ENCODE assay signal across 1 cellular context in the genomic region with DNA sequence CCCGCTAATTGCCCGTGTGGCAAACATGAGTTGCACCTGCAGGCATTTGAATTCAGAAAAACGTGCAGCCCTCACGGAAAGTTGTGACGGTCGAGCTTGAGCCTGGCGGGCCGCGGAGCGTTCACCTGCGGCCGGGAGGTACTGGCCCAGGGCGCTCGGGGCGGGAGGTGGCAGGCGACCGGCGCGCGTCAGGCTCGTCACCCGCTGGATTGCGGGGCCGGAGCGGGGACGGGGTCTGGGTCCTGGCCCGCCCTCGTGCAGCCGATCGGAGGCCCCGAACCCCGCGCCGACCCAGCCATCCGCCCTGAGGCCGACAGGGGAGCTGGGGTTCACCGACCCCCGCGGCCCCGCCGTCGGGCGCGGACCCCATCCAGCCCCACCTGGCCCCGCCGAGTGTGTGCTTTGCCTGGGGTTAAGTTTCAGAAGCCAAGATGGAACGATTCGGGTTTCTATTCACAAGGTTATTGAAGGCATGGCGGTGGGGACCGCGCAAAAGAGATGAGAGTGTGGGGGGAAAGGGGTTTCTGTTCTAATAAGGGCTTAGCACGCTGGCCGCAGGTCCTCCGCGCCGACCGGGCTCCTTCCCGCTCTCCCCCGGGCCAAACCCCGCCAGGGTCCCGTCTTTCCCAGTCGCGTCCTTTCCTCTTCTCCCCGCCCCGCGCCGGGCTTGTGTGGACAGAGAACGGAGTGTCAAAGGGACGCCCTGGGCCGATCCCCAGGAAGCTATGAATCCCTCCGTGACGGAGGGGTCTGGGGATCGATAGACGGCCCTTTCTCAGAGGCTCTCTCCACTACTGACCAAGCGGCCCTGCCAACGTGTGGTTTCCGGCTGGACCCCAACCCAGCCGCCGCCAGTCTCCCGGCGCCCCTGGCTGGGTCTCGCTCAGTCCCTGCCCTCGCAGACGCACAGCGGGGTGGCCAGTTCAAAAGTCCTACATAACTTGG.
A peak's percentile ranks its signal among the peaks of the same experiment; 100 is the strongest.
TF ChIP-seq lines count a peak whose summit lies in the region.

No MANE protein-coding gene starts in this region.

TF ChIP-seq in HepG2, 621 proteins besides CTCF, POLR2A, EP300 and RAD21 (continued from another document and continues in another):
- TF ChIP-seq, protein P1, sequence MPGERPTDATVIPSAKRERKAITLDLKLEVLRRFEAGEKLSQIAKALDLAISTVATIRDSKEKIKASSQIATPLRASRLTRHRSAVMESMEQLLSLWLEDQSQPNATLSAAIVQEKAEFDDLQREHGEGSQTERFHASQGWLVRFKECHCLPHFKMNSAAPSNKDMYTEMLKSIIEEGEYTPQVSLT (CRISPR knock-in tag; IDR thresholded peaks at IDR 0.05; ENCODE audit: borderline replicate concordance, low read depth) = no peak
- TF ChIP-seq, protein P2, sequence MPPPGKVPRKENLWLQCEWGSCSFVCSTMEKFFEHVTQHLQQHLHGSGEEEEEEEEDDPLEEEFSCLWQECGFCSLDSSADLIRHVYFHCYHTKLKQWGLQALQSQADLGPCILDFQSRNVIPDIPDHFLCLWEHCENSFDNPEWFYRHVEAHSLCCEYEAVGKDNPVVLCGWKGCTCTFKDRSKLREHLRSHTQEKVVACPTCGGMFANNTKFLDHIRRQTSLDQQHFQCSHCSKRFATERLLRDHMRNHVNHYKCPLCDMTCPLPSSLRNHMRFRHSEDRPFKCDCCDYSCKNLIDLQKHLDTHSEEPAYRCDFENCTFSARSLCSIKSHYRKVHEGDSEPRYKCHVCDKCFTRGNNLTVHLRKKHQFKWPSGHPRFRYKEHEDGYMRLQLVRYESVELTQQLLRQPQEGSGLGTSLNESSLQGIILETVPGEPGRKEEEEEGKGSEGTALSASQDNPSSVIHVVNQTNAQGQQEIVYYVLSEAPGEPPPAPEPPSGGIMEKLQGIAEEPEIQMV (CRISPR knock-in tag; IDR thresholded peaks at IDR 0.05; ENCODE audit: low read depth) = no peak
- TF ChIP-seq ZNF263 (CRISPR knock-in tag; IDR thresholded peaks at IDR 0.05) (0 out of 2 replicates have a peak, but pooled peaks have one; percentile 12), TCF12 (IDR thresholded peaks at IDR 0.05) (no peak), TCF12 (CRISPR knock-in tag; IDR thresholded peaks at IDR 0.05) (no peak), RFXAP (CRISPR knock-in tag; IDR thresholded peaks at IDR 0.05; ENCODE audit: borderline replicate concordance) (no peak), SIX1 (CRISPR knock-in tag; IDR thresholded peaks at IDR 0.05; ENCODE audit: borderline replicate concordance) (no peak), SP1 (IDR thresholded peaks at IDR 0.05) (no peak), SP1 (CRISPR knock-in tag; IDR thresholded peaks at IDR 0.05) (no peak), MAFF (IDR thresholded peaks at IDR 0.05; ENCODE audit: low read depth, low read length) (no peak), SOX13 (IDR thresholded peaks at IDR 0.05) (0 out of 2 replicates have a peak, but pooled peaks have one; percentile 36), SOX13 (CRISPR knock-in tag; conservative IDR thresholded peaks at IDR 0.05 in 1 of 2, IDR thresholded peaks at IDR 0.05 in 1 of 2) (no peak), CEBPG (CRISPR knock-in tag; IDR thresholded peaks at IDR 0.05) (no peak), SKI (IDR thresholded peaks at IDR 0.05; ENCODE audit: partially characterized antibody) (no peak), NR2F1 (CRISPR knock-in tag; IDR thresholded peaks at IDR 0.05) (no peak), MED1 (CRISPR knock-in tag; IDR thresholded peaks at IDR 0.05) (no peak), ZSCAN9 (CRISPR knock-in tag; IDR thresholded peaks at IDR 0.05; ENCODE audit: borderline replicate concordance) (no peak), ETV6 (CRISPR knock-in tag; conservative IDR thresholded peaks at IDR 0.05) (no peak), POLR2AphosphoS2 (IDR thresholded peaks at IDR 0.05; ENCODE audit: low read depth, low read length) (no peak), DPF2 (CRISPR knock-in tag; IDR thresholded peaks at IDR 0.05; ENCODE audit: borderline replicate concordance, low read depth) (no peak), IRF2 (CRISPR knock-in tag; IDR thresholded peaks at IDR 0.05) (no peak), ZNF468 (CRISPR knock-in tag; IDR thresholded peaks at IDR 0.05) (no peak), MTF1 (CRISPR knock-in tag; IDR thresholded peaks at IDR 0.05) (no peak), MED8 (CRISPR knock-in tag; IDR thresholded peaks at IDR 0.05; ENCODE audit: insufficient replicate concordance) (no peak), GABPA (IDR thresholded peaks at IDR 0.05; ENCODE audit: low read depth, low read length) (no peak), GABPA (CRISPR knock-in tag; IDR thresholded peaks at IDR 0.05; ENCODE audit: low read depth) (no peak), ZNF776 (CRISPR knock-in tag; IDR thresholded peaks at IDR 0.05) (peak; percentile 17; the same call in 1 of the 2 replicates), TEAD3 (CRISPR knock-in tag; optimal IDR thresholded peaks at IDR 0.05; ENCODE audit: borderline replicate concordance) (no peak), SOX5 (CRISPR knock-in tag; IDR thresholded peaks at IDR 0.05; ENCODE audit: borderline replicate concordance) (no peak), MXD4 (CRISPR knock-in tag; IDR thresholded peaks at IDR 0.05) (no peak), KDM6A (CRISPR knock-in tag; IDR thresholded peaks at IDR 0.05; ENCODE audit: low read depth) (no peak), WIZ (CRISPR knock-in tag; IDR thresholded peaks at IDR 0.05) (no peak)
- TF ChIP-seq, protein P3, sequence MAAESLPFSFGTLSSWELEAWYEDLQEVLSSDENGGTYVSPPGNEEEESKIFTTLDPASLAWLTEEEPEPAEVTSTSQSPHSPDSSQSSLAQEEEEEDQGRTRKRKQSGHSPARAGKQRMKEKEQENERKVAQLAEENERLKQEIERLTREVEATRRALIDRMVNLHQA (CRISPR knock-in tag; IDR thresholded peaks at IDR 0.05) = no peak
- TF ChIP-seq, protein P4, sequence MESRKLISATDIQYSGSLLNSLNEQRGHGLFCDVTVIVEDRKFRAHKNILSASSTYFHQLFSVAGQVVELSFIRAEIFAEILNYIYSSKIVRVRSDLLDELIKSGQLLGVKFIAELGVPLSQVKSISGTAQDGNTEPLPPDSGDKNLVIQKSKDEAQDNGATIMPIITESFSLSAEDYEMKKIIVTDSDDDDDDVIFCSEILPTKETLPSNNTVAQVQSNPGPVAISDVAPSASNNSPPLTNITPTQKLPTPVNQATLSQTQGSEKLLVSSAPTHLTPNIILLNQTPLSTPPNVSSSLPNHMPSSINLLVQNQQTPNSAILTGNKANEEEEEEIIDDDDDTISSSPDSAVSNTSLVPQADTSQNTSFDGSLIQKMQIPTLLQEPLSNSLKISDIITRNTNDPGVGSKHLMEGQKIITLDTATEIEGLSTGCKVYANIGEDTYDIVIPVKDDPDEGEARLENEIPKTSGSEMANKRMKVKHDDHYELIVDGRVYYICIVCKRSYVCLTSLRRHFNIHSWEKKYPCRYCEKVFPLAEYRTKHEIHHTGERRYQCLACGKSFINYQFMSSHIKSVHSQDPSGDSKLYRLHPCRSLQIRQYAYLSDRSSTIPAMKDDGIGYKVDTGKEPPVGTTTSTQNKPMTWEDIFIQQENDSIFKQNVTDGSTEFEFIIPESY (CRISPR knock-in tag; IDR thresholded peaks at IDR 0.05) = no peak
- TF ChIP-seq, protein P5, sequence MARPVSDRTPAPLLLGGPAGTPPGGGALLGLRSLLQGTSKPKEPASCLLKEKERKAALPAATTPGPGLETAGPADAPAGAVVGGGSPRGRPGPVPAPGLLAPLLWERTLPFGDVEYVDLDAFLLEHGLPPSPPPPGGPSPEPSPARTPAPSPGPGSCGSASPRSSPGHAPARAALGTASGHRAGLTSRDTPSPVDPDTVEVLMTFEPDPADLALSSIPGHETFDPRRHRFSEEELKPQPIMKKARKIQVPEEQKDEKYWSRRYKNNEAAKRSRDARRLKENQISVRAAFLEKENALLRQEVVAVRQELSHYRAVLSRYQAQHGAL (CRISPR knock-in tag; IDR thresholded peaks at IDR 0.05; ENCODE audit: not compliant biosample characterization) = no peak
- TF ChIP-seq, protein P6, sequence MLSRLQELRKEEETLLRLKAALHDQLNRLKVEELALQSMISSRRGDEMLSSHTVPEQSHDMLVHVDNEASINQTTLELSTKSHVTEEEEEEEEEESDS (CRISPR knock-in tag; IDR thresholded peaks at IDR 0.05; ENCODE audit: borderline replicate concordance) = no peak
- TF ChIP-seq, protein P7, sequence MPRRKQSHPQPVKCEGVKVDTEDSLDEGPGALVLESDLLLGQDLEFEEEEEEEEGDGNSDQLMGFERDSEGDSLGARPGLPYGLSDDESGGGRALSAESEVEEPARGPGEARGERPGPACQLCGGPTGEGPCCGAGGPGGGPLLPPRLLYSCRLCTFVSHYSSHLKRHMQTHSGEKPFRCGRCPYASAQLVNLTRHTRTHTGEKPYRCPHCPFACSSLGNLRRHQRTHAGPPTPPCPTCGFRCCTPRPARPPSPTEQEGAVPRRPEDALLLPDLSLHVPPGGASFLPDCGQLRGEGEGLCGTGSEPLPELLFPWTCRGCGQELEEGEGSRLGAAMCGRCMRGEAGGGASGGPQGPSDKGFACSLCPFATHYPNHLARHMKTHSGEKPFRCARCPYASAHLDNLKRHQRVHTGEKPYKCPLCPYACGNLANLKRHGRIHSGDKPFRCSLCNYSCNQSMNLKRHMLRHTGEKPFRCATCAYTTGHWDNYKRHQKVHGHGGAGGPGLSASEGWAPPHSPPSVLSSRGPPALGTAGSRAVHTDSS (CRISPR knock-in tag; conservative IDR thresholded peaks at IDR 0.05) = no peak
- TF ChIP-seq, protein P8, sequence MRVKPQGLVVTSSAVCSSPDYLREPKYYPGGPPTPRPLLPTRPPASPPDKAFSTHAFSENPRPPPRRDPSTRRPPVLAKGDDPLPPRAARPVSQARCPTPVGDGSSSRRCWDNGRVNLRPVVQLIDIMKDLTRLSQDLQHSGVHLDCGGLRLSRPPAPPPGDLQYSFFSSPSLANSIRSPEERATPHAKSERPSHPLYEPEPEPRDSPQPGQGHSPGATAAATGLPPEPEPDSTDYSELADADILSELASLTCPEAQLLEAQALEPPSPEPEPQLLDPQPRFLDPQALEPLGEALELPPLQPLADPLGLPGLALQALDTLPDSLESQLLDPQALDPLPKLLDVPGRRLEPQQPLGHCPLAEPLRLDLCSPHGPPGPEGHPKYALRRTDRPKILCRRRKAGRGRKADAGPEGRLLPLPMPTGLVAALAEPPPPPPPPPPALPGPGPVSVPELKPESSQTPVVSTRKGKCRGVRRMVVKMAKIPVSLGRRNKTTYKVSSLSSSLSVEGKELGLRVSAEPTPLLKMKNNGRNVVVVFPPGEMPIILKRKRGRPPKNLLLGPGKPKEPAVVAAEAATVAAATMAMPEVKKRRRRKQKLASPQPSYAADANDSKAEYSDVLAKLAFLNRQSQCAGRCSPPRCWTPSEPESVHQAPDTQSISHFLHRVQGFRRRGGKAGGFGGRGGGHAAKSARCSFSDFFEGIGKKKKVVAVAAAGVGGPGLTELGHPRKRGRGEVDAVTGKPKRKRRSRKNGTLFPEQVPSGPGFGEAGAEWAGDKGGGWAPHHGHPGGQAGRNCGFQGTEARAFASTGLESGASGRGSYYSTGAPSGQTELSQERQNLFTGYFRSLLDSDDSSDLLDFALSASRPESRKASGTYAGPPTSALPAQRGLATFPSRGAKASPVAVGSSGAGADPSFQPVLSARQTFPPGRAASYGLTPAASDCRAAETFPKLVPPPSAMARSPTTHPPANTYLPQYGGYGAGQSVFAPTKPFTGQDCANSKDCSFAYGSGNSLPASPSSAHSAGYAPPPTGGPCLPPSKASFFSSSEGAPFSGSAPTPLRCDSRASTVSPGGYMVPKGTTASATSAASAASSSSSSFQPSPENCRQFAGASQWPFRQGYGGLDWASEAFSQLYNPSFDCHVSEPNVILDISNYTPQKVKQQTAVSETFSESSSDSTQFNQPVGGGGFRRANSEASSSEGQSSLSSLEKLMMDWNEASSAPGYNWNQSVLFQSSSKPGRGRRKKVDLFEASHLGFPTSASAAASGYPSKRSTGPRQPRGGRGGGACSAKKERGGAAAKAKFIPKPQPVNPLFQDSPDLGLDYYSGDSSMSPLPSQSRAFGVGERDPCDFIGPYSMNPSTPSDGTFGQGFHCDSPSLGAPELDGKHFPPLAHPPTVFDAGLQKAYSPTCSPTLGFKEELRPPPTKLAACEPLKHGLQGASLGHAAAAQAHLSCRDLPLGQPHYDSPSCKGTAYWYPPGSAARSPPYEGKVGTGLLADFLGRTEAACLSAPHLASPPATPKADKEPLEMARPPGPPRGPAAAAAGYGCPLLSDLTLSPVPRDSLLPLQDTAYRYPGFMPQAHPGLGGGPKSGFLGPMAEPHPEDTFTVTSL (CRISPR knock-in tag; IDR thresholded peaks at IDR 0.05; ENCODE audit: borderline replicate concordance) = no peak
- TF ChIP-seq, protein P9, sequence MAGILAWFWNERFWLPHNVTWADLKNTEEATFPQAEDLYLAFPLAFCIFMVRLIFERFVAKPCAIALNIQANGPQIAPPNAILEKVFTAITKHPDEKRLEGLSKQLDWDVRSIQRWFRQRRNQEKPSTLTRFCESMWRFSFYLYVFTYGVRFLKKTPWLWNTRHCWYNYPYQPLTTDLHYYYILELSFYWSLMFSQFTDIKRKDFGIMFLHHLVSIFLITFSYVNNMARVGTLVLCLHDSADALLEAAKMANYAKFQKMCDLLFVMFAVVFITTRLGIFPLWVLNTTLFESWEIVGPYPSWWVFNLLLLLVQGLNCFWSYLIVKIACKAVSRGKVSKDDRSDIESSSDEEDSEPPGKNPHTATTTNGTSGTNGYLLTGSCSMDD (CRISPR knock-in tag; IDR thresholded peaks at IDR 0.05) = no peak
- TF ChIP-seq, protein P10, sequence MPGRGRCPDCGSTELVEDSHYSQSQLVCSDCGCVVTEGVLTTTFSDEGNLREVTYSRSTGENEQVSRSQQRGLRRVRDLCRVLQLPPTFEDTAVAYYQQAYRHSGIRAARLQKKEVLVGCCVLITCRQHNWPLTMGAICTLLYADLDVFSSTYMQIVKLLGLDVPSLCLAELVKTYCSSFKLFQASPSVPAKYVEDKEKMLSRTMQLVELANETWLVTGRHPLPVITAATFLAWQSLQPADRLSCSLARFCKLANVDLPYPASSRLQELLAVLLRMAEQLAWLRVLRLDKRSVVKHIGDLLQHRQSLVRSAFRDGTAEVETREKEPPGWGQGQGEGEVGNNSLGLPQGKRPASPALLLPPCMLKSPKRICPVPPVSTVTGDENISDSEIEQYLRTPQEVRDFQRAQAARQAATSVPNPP (CRISPR knock-in tag; IDR thresholded peaks at IDR 0.05) = 0 out of 2 replicates have a peak, but pooled peaks have one; percentile 15
- TF ChIP-seq, protein P11, sequence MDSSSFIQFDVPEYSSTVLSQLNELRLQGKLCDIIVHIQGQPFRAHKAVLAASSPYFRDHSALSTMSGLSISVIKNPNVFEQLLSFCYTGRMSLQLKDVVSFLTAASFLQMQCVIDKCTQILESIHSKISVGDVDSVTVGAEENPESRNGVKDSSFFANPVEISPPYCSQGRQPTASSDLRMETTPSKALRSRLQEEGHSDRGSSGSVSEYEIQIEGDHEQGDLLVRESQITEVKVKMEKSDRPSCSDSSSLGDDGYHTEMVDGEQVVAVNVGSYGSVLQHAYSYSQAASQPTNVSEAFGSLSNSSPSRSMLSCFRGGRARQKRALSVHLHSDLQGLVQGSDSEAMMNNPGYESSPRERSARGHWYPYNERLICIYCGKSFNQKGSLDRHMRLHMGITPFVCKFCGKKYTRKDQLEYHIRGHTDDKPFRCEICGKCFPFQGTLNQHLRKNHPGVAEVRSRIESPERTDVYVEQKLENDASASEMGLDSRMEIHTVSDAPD (CRISPR knock-in tag; IDR thresholded peaks at IDR 0.05) = no peak
